ENCODE assay signal across 20 cellular contexts in genomic region chr2:219126555-219126954, GRCh38. TPM values are rescaled to one million over a fixed set of nuclear protein-coding genes. Genes with fewer than 3 reads are reported as not detected.
DNase-seq lines count a peak whose midpoint lies in the region; ATAC-seq, FAIRE-seq and TF ChIP-seq lines count a peak whose summit lies in the region.
"Had no signal": no experiment of that assay in that cellular context is flagged by ENCODE, and none has a peak within 500 bp of the region (broad histone marks: within the 10 kb centered on the region; RNA-seq: fewer than 3 reads in every experiment).

No MANE protein-coding gene starts in this region.

- H3K27me3 ChIP-seq in small intestine (ENCODE audit: control insufficient read depth in 2 of 2, insufficient read depth in 2 of 2, low read length in 2 of 2) = no peaks in the 10 kb centered on the region
- no peaks in the 10 kb centered on the region for H3K27me3 ChIP-seq in PC-9 (ENCODE audit: insufficient read depth, low read depth)

- H3F3A ChIP-seq in PC-9 (ENCODE audit: insufficient read depth, low read depth) = peaks cover 12% of the 10 kb centered on the region; the same call in 1 of the 2 replicates

- intact Hi-C loops in kidney (cut with DNase I) (no loop called here), PC-9 (cut with micrococcal nuclease; ENCODE audit: unreplicated experiment) (no loop called here)

- no peak for FAIRE-seq in kidney (lab: Jason Lieb, UNC)
- FAIRE-seq in small intestine (lab: Jason Lieb, UNC) = no peak
- FAIRE-seq: GM19239, keratinocyte, urothelium cell line had no signal

- no peaks in the 10 kb centered on the region for H3K79me2 ChIP-seq in PC-9 (ENCODE audit: low read depth)

- no peak overlapping the region for H2AFZ ChIP-seq in PC-9

- H3K4me3 ChIP-seq in kidney (ENCODE audit: low read length in 2 of 2) = no peak overlapping the region
- no peak overlapping the region for H3K4me3 ChIP-seq in small intestine (ENCODE audit: low read depth in 1 of 2, low read length in 2 of 2)
- H3K4me3 ChIP-seq in PC-9 = no peak overlapping the region

- H3K4me1 ChIP-seq in kidney (ENCODE audit: control insufficient read depth in 1 of 2, insufficient read depth in 1 of 2, low read depth in 1 of 2, low read length in 2 of 2) (peaks cover 30 to 42% of the 10 kb centered on the region in 2 donors), small intestine (ENCODE audit: control insufficient read depth in 2 of 2, insufficient read depth in 1 of 2, low read depth in 1 of 2, low read length in 1 of 2) (peaks cover 11 to 22% of the 10 kb centered on the region in 2 donors), PC-9 (replicated peaks; ENCODE audit: insufficient read depth) (peaks cover 42% of the 10 kb centered on the region)

- H3K9me3 ChIP-seq in kidney (ENCODE audit: control insufficient read depth in 1 of 2, low read length in 2 of 2) (no peaks in the 10 kb centered on the region), small intestine (ENCODE audit: control insufficient read depth, low read depth) (no peaks in the 10 kb centered on the region), PC-9 (ENCODE audit: insufficient read depth, low read depth) (no peaks in the 10 kb centered on the region)

- POLR2A ChIA-PET in PC-9 (lab: Charles Lee; ENCODE audit: unreplicated experiment) = no interaction called here

- H3K36me3 ChIP-seq in kidney (ENCODE audit: control insufficient read depth in 1 of 2, insufficient read depth in 2 of 2, low read length in 2 of 2) (no peaks in the 10 kb centered on the region), small intestine (ENCODE audit: control insufficient read depth in 2 of 2, insufficient read depth in 2 of 2, low read length in 2 of 2) (no peaks in the 10 kb centered on the region), PC-9 (ENCODE audit: low read depth) (no peaks in the 10 kb centered on the region)

- H3K9me2 ChIP-seq in PC-9 (ENCODE audit: insufficient read depth) = no peaks in the 10 kb centered on the region

- no peak overlapping the region for H3K4me2 ChIP-seq in PC-9

- 16 to 59% (median 25%) methylated on average over 3 of the region's 3 CpGs for WGBS in small intestine, 3 donors

- CTCF ChIA-PET in PC-9 (lab: Charles Lee) = interaction anchor here (0.5 to 0.6 kb wide), 2 partner anchors 13 to 116 kb away, joined by 3 to 5 read pairs; no protein-coding TSS in a partner anchor

- H4K20me1 ChIP-seq in PC-9 (ENCODE audit: insufficient read depth) = no peaks in the 10 kb centered on the region

- H3K27ac ChIP-seq in kidney (ENCODE audit: low read depth in 2 of 2, low read length in 2 of 2) = peak overlapping the region; percentile 29 to 36
- H3K27ac ChIP-seq in small intestine (ENCODE audit: low read depth in 1 of 2, low read length in 1 of 2) = peak overlapping the region; percentile 76 to 87
- H3K27ac ChIP-seq in PC-9 = no peak overlapping the region

- DNase-seq in NCI-H2171 treated with DMSO at 0.1 percent for 48 hours (lab: John Stamatoyannopoulos, UW) (peak; percentile 5), NCI-H2171 (lab: John Stamatoyannopoulos, UW) (no peak), OCI-M1 (lab: John Stamatoyannopoulos, UW) (peak; percentile 38), kidney (no peak), small intestine (peak; percentile 62), PC-9 (no peak)
- no peak for DNase-seq in effector CD8-positive, alpha-beta T cell (lab: John Stamatoyannopoulos, UW)
- DNase-seq: activated CD8-positive, alpha-beta T cell treated with anti-CD3 and anti-CD28 coated beads for 36 hours; activated naive CD8-positive, alpha-beta T cell treated with anti-CD3 and anti-CD28 coated beads for 36 hours; CD8-positive, alpha-beta memory T cell; hippocampal formation; NCI-H1694; NCI-H82; stimulated activated CD4-positive, alpha-beta T cell treated with anti-CD3 and anti-CD28 coated beads, Interleukin-1b, Interleukin-23, amount 100 ng/mL, for 48 hours had no signal

- TF ChIP-seq CTCF in kidney (IDR thresholded peaks at IDR 0.05; ENCODE audit: borderline replicate concordance, extremely low read depth, insufficient read depth) = no peak
- TF ChIP-seq CTCF in PC-9 (conservative IDR thresholded peaks at IDR 0.05) = no peak

- BruUV-seq in PC-9 (replicated peaks; lab: Mats Ljungman, UMichigan) = no TSS peak

- H3K9ac ChIP-seq in kidney (ENCODE audit: low read length in 2 of 2) = no peak overlapping the region

- ATAC-seq in GM19452 (IDR thresholded peaks at IDR 0.05; ENCODE audit: unreplicated experiment) = no peak
- ATAC-seq: activated CD8-positive, alpha-beta T cell treated with anti-CD3 and anti-CD28 coated beads for 36 hours; HCT116; WTC11 had no signal

RNA-seq across cellular contexts. Expression of gene NHEJ1, which starts 34.1 kb away (rescaled TPM):
- total RNA-seq in kidney (17.5 TPM), PC-9 (2021) (9.8 and 11.2 TPM in 2 replicates)
- polyA plus RNA-seq in kidney (ENCODE audit: insufficient read depth, low read depth, low replicate concordance) (17.7 TPM), small intestine (10 to 100 TPM; 19.3 to 40.0 (median 33.2) TPM)

RNA-seq across cellular contexts. Expression of gene SLC23A3, which starts 43.3 kb away (rescaled TPM):
- total RNA-seq in kidney (2.8 TPM), PC-9 (2021) (7.1 and 7.9 TPM in 2 replicates)
- polyA plus RNA-seq in kidney (ENCODE audit: insufficient read depth, low read depth, low replicate concordance) (10.9 TPM), small intestine (10 to 100 TPM in 2 of 3 donors, 1 to 10 TPM in 1; 4.3 to 26.6 (median 11.1) TPM)
- polyA plus RNA-seq: CD8-positive, alpha-beta memory T cell had no signal

RNA-seq across cellular contexts. Expression of gene CNPPD1, which starts 50.2 kb away (rescaled TPM):
- total RNA-seq in kidney (97.5 TPM), PC-9 (2021) (36.5 and 37.1 TPM in 2 replicates)
- polyA plus RNA-seq in kidney (ENCODE audit: insufficient read depth, low read depth, low replicate concordance) (131 TPM), small intestine (10 to 100 TPM; 54.6 to 86.7 (median 81.2) TPM)

RNA-seq across cellular contexts. Expression of gene RETREG2, which starts 51.5 kb away (rescaled TPM):
- total RNA-seq in kidney = 106 TPM
- polyA plus RNA-seq in kidney (ENCODE audit: insufficient read depth, low read depth, low replicate concordance) = 112 TPM
- 10 to 100 TPM; 36.2 to 66.0 (median 43.0) TPM for polyA plus RNA-seq in small intestine
- 77.0 and 84.4 TPM in 2 replicates for total RNA-seq in PC-9 (2021)

Comparison
In these comparisons a context has a peak if more than half of its experiments do, and no peak if none do; other contexts are left out.
1. DNase-seq: peak in NCI-H2171 treated with DMSO at 0.1 percent for 48 hours (single experiment), OCI-M1 (single experiment) and small intestine (single experiment); none in NCI-H2171 (single experiment), kidney (single experiment), effector CD8-positive, alpha-beta T cell (single experiment) and PC-9 (0 of 2).